Comparison of ENCODE assay signal across 14 cellular contexts in the genomic region with DNA sequence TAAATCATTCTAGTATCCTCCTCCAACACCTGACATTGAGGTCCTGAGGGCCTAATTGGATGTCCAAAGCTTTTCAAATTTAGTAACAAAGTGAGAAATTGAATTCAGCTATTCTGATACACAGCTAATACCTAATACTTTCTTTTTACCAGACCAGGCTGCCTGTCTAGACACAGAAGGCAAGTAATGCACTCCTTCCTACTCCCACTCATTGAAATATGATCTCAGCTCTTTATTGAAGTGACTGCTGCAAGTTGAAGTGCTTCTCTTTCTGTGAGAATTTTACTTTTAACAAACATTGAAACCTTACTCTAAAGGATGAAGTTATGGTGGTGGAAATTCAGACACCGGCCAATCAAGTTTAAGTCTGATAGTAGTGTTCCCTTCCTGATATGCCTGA.
DNase-seq lines count a peak whose midpoint lies in the region; ATAC-seq and TF ChIP-seq lines count a peak whose summit lies in the region.
"Had no signal": no experiment of that assay in that cellular context is flagged by ENCODE, and none has a peak within 500 bp of the region (broad histone marks: within the 10 kb centered on the region; RNA-seq: fewer than 3 reads in every experiment).

No MANE protein-coding gene starts in this region.

- peak overlapping the region; percentile 35; the same call in 1 of the 2 replicates for H3K23ac ChIP-seq in IMR-90 (ENCODE audit: low read depth, low read length)
- H3K23ac ChIP-seq in mesendoderm (ENCODE audit: low read length), result peak overlapping the region; percentile 15

- no CpG with 5 or more reads among the region's 1 CpG for WGBS in IMR-90 (ENCODE audit: extremely low coverage in 2 of 2, insufficient read length in 1 of 2), 2 experiments
- no CpG with 5 or more reads among the region's 1 CpG for WGBS in mesendoderm (ENCODE audit: extremely low coverage, insufficient coverage, low lambda C conversion rate)

- H2BK15ac ChIP-seq in IMR-90 (ENCODE audit: low read depth, low read length), result peak overlapping the region; percentile 45; the same call in 2 of the 3 replicates
- H2BK15ac ChIP-seq in mesendoderm (replicated peaks; ENCODE audit: low read depth), result no peak overlapping the region

- H3K9ac ChIP-seq in IMR-90 (ENCODE audit: low read depth, low read length) (0 out of 2 replicates have a peak overlapping the region, but pooled peaks have one; percentile 27), mesendoderm (ENCODE audit: low read length) (no peak overlapping the region)

- H3K79me2 ChIP-seq in mesendoderm (ENCODE audit: control insufficient read depth, insufficient read depth, low read length), result no peaks in the 10 kb centered on the region

- CTCF ChIA-PET in IMR-90 (lab: Yijun Ruan, JAX), result no interaction called here

- dilution Hi-C loops in IMR-90 (cut with HindIII; ENCODE audit: low sequenced_read_pairs, unreplicated experiment), result loop anchor here (25.0 kb wide), 1 partner anchor 165 kb away; no protein-coding TSS in a partner anchor

- no peak for TF ChIP-seq RAD21 in IMR-90 (IDR thresholded peaks at IDR 0.05; ENCODE audit: low read length)

- H2AK9ac ChIP-seq in IMR-90 (replicated peaks; ENCODE audit: low read depth, low read length, poor library complexity), result no peak overlapping the region

- H3K4me3 ChIP-seq in AG09309 (ENCODE audit: control insufficient read depth, low read depth, low read length), result no peak overlapping the region
- no peak overlapping the region for H3K4me3 ChIP-seq in IMR-90 (ENCODE audit: insufficient read depth, low read depth, low read length)
- H3K4me3 ChIP-seq in breast epithelium, result peak overlapping the region in 1 of 3 donors; percentile 6
- no peak overlapping the region for H3K4me3 ChIP-seq in mesendoderm (ENCODE audit: low read length)

- H4K8ac ChIP-seq in IMR-90 (ENCODE audit: low read depth in 2 of 2, low read length in 2 of 2) (peak overlapping the region in 1 of 2 experiments; percentile 67; a peak in 3 of 4 replicates), mesendoderm (ENCODE audit: low read depth, low read length) (no peak overlapping the region)

- no peak overlapping the region for H4K91ac ChIP-seq in IMR-90 (ENCODE audit: insufficient read depth, low read depth, low read length)

- no peaks in the 10 kb centered on the region for H3K36me3 ChIP-seq in IMR-90 (ENCODE audit: control insufficient read depth, insufficient read depth, low read length)
- no peaks in the 10 kb centered on the region for H3K36me3 ChIP-seq in breast epithelium
- no peaks in the 10 kb centered on the region for H3K36me3 ChIP-seq in mesendoderm (ENCODE audit: control insufficient read depth, insufficient read depth, low read length)

- H2AFZ ChIP-seq in IMR-90 (replicated peaks; ENCODE audit: low read length, poor library complexity), result no peak overlapping the region

- H3K9me3 ChIP-seq in IMR-90 (ENCODE audit: control insufficient read depth, insufficient read depth, low read length) (no peaks in the 10 kb centered on the region), breast epithelium (no peaks in the 10 kb centered on the region)

- H3K27ac ChIP-seq in IMR-90 (ENCODE audit: insufficient read depth, low read length), result no peak overlapping the region
- H3K27ac ChIP-seq in breast epithelium, result peak overlapping the region; percentile 15 to 39
- H3K27ac ChIP-seq in mesendoderm (ENCODE audit: low read depth, low read length), result no peak overlapping the region

- H3K18ac ChIP-seq in IMR-90 (ENCODE audit: low read depth, low read length), result peak overlapping the region; percentile 78; the same call in 1 of the 2 replicates
- H3K18ac ChIP-seq in mesendoderm (ENCODE audit: low read length), result no peak overlapping the region

- peak; percentile 53 for DNase-seq in AG09309 (ENCODE audit: low read depth)
- DNase-seq in IMR-90, result peak; percentile 81
- DNase-seq in breast epithelium (ENCODE audit: low spot score in 2 of 2), result no peak
- DNase-seq in mesendoderm, result no peak
- no peak for DNase-seq in stimulated activated CD4-positive, alpha-beta T cell treated with anti-CD3 and anti-CD28 coated beads, Interleukin-4, amount 100 ng/mL, for 1 hour
- no peak for DNase-seq in RKO (ENCODE audit: low spot score)
- no peak for DNase-seq in NAMALWA (ENCODE audit: low spot score)
- DNase-seq: activated CD4-positive, alpha-beta T cell treated with anti-CD3 and anti-CD28 coated beads, Interleukin-2, amount 50 U/mL, for 48 hours; activated gamma-delta T cell treated with Interleukin-2 at 50 U/mL for 16 hours; CD4-positive, CD25-positive, alpha-beta regulatory T cell; H7; left colon; NCI-H1436 had no signal

- H2BK5ac ChIP-seq in IMR-90 (ENCODE audit: low read depth, low read length, poor library complexity, severe bottlenecking) (peak overlapping the region; percentile 77), mesendoderm (ENCODE audit: low read length) (no peak overlapping the region)

- H2BK120ac ChIP-seq in IMR-90 (ENCODE audit: low read depth, low read length), result peak overlapping the region; percentile 80
- H2BK120ac ChIP-seq in mesendoderm (ENCODE audit: low read depth, low read length), result no peak overlapping the region

- peak overlapping the region; percentile 60; the same call in 1 of the 2 replicates for H2BK20ac ChIP-seq in IMR-90 (ENCODE audit: low read depth, low read length)

- no peaks in the 10 kb centered on the region for H3K79me1 ChIP-seq in IMR-90 (ENCODE audit: low read depth in 1 of 2, low read length in 2 of 2)
- no peaks in the 10 kb centered on the region for H3K79me1 ChIP-seq in mesendoderm (ENCODE audit: low read length)

- in situ Hi-C loops in IMR-90 (cut with MboI; ENCODE audit: low sequenced_read_pairs), result loop anchor here (10.0 to 25.0 kb wide), 3 partner anchors 87 to 890 kb away; a partner anchor contains a TSS

- H3K9me1 ChIP-seq in IMR-90 (ENCODE audit: insufficient read depth, low read length), result peaks cover 7% of the 10 kb centered on the region

- H2AK5ac ChIP-seq in IMR-90 (ENCODE audit: low read depth, low read length) (peak overlapping the region; percentile 48; the same call in 1 of the 2 replicates), mesendoderm (ENCODE audit: low read length) (no peak overlapping the region)

- H3K4me1 ChIP-seq in IMR-90 (ENCODE audit: control insufficient read depth, insufficient read depth, low read length) (peaks cover 6% of the 10 kb centered on the region; the same call in 1 of the 2 replicates), breast epithelium (no peaks in the 10 kb centered on the region), mesendoderm (ENCODE audit: control insufficient read depth, low read depth, low read length) (no peaks in the 10 kb centered on the region)

- peak overlapping the region; percentile 91 for H3K14ac ChIP-seq in IMR-90 (replicated peaks; ENCODE audit: low read depth, low read length)

- no TSS peak for BruUV-seq in IMR-90 (replicated peaks; lab: Mats Ljungman, UMichigan)

- ATAC-seq in IMR-90 (ENCODE audit: low read depth), result peak; percentile 81
- ATAC-seq in GM21529 (IDR thresholded peaks at IDR 0.05; ENCODE audit: unreplicated experiment), result no peak
- ATAC-seq: left colon had no signal

- TF ChIP-seq POLR2A in IMR-90 (IDR thresholded peaks at IDR 0.05; ENCODE audit: low read depth, low read length), result no peak
- no peak for TF ChIP-seq POLR2A in breast epithelium (IDR thresholded peaks at IDR 0.05)

- H3K56ac ChIP-seq in IMR-90 (ENCODE audit: extremely low read depth, insufficient read depth, low read length) (peak overlapping the region; percentile 34; the same call in 1 of the 2 replicates), mesendoderm (ENCODE audit: low read length) (no peak overlapping the region)

- no peaks in the 10 kb centered on the region for H3K27me3 ChIP-seq in IMR-90 (ENCODE audit: control insufficient read depth, insufficient read depth, low read length)
- no peaks in the 10 kb centered on the region for H3K27me3 ChIP-seq in breast epithelium
- no peaks in the 10 kb centered on the region for H3K27me3 ChIP-seq in mesendoderm (ENCODE audit: insufficient read depth, low read length, poor library complexity)

- H3K4me2 ChIP-seq in IMR-90 (ENCODE audit: low read depth, low read length) (peak overlapping the region; percentile 60; the same call in 1 of the 2 replicates), mesendoderm (ENCODE audit: low read length) (no peak overlapping the region)

- no peak for TF ChIP-seq CTCF in AG09309 (IDR thresholded peaks at IDR 0.05; ENCODE audit: control insufficient read depth, insufficient read depth, low read depth, low read length, missing control alignments)
- TF ChIP-seq CTCF in IMR-90 (conservative IDR thresholded peaks at IDR 0.05; ENCODE audit: low read depth, low read length), result no peak
- TF ChIP-seq CTCF in breast epithelium (IDR thresholded peaks at IDR 0.05), result no peak

- no peaks in the 10 kb centered on the region for H4K20me1 ChIP-seq in IMR-90 (ENCODE audit: insufficient read depth, low read length)

- intact Hi-C loops in IMR-90 (cut with micrococcal nuclease), result no loop called here
- intact Hi-C loops in breast epithelium (cut with DNase I; ENCODE audit: low total_unique reads), result no loop called here

- POLR2A ChIA-PET in IMR-90 (lab: Charles Lee; ENCODE audit: unreplicated experiment), result no interaction called here

- H4K5ac ChIP-seq in IMR-90 (ENCODE audit: low read depth, low read length), result peak overlapping the region; percentile 49; the same call in 1 of the 2 replicates
- H4K5ac ChIP-seq in mesendoderm (ENCODE audit: low read length), result no peak overlapping the region

- H3K4ac ChIP-seq in IMR-90 (ENCODE audit: low read depth, low read length) (peak overlapping the region; percentile 80; the same call in 1 of the 2 replicates), mesendoderm (ENCODE audit: low read depth, low read length) (no peak overlapping the region)

TF ChIP-seq in IMR-90, 13 proteins besides CTCF, POLR2A, EP300 and RAD21:
- TF ChIP-seq SMC3 (IDR thresholded peaks at IDR 0.05; ENCODE audit: low read depth, low read length) (no peak), RFX5 (IDR thresholded peaks at IDR 0.05; ENCODE audit: low read depth, low read length) (no peak), MAZ (IDR thresholded peaks at IDR 0.05; ENCODE audit: borderline replicate concordance, low read depth, low read length) (no peak), FOS (IDR thresholded peaks at IDR 0.05; ENCODE audit: low read depth, low read length) (no peak), RCOR1 (IDR thresholded peaks at IDR 0.05; ENCODE audit: insufficient replicate concordance, low read length) (no peak), BHLHE40 (IDR thresholded peaks at IDR 0.05; ENCODE audit: low read depth, low read length) (no peak)

Comparison
In these comparisons a context has a peak if more than half of its experiments do, and no peak if none do; other contexts are left out.
1. DNase-seq: peak in AG09309 (single experiment) and IMR-90 (single experiment); none in breast epithelium (0 of 2), mesendoderm (single experiment), stimulated activated CD4-positive, alpha-beta T cell treated with anti-CD3 and anti-CD28 coated beads, Interleukin-4, amount 100 ng/mL, for 1 hour (single experiment), RKO (single experiment) and NAMALWA (single experiment).
2. H3K27ac ChIP-seq: peak in breast epithelium (2 of 2); none in IMR-90 (single experiment) and mesendoderm (single experiment).